ENCODE assay signal across 8 cellular contexts in the genomic region with DNA sequence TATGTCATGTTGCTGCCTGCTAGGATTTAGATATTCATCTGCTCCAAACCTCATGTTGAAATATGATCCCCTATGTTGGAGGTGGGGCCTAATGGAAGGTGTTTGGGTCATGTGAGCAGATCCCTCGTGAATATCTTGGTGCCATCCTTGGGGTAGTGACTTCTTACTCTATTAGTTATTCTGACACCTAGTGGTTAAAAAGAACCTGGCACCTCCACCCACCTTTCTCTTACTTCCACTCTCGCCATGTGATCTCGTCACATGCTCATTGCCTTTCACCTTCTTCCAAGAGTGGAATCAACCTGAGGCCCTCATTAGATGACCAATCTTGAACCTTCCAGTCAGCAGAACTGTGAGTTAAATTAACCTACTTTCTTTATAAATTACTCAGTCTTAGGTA.
DNase-seq lines count a peak whose midpoint lies in the region; ATAC-seq, FAIRE-seq and TF ChIP-seq lines count a peak whose summit lies in the region.

No MANE protein-coding gene starts in this region.

- H3K9me3 ChIP-seq in Panc1 (ENCODE audit: control insufficient read depth, insufficient read depth, low read depth, low read length) (no peaks in the 10 kb centered on the region), HepG2 (ENCODE audit: low read length) (no peaks in the 10 kb centered on the region), uterus (no peaks in the 10 kb centered on the region)

- no peak overlapping the region for H3K4me2 ChIP-seq in HepG2 (ENCODE audit: low read depth, low read length)

- no peaks in the 10 kb centered on the region for H3K4me1 ChIP-seq in Panc1 (ENCODE audit: control insufficient read depth, insufficient read depth, low read length)
- no peaks in the 10 kb centered on the region for H3K4me1 ChIP-seq in HepG2 (ENCODE audit: insufficient read depth, low read length)
- H3K4me1 ChIP-seq in uterus: no peaks in the 10 kb centered on the region

- H3K27me3 ChIP-seq in Panc1 (ENCODE audit: control insufficient read depth, insufficient read depth, low read length): no peaks in the 10 kb centered on the region
- H3K27me3 ChIP-seq in HepG2 (ENCODE audit: control insufficient read depth in 1 of 2, insufficient read depth in 2 of 2, low read length in 2 of 2): no peaks in the 10 kb centered on the region
- H3K27me3 ChIP-seq in uterus: no peaks in the 10 kb centered on the region

- POLR2A ChIA-PET in Panc1 (lab: Charles Lee) (no interaction called here), HepG2 (lab: Yijun Ruan, JAX) (no interaction called here)

- H3K27ac ChIP-seq in Panc1 (ENCODE audit: low read length) (no peak overlapping the region), HepG2 (ENCODE audit: extremely low read length, insufficient read depth, low read length) (no peak overlapping the region), uterus (no peak overlapping the region)

- no peak for TF ChIP-seq EP300 in HepG2 (IDR thresholded peaks at IDR 0.05; ENCODE audit: low read depth in 2 of 2, low read length in 2 of 2)
- TF ChIP-seq EP300 in HepG2 (CRISPR knock-in tag; IDR thresholded peaks at IDR 0.05; ENCODE audit: borderline replicate concordance): no peak

- DNase-seq in CMK (ENCODE audit: low read depth) (peak; percentile 8), GM19239 (ENCODE audit: insufficient read length, low spot score) (peak; percentile 9), Panc1 (ENCODE audit: low read depth, low spot score) (no peak), HepG2 (ENCODE audit: low spot score) (peak; percentile 11), uterus (no peak)
- DNase-seq in stimulated activated CD4-positive, alpha-beta T cell treated with anti-CD3 and anti-CD28 coated beads, Interleukin-1b, Interleukin-23, amount 100 ng/mL, for 48 hours: no peak
- no peak for DNase-seq in activated T-cell treated with anti-CD3 and anti-CD28 coated beads, Interleukin-2, amount 50 U/mL, for 1 hour

- CTCF ChIA-PET in Panc1 (lab: Charles Lee) (no interaction called here), HepG2 (lab: Yijun Ruan, JAX; ENCODE audit: low intra/inter-chr PET ratio, low total read pairs) (interaction anchor here (2.0 kb wide), 1 partner anchor 269 kb away, joined by 8 read pairs; no protein-coding TSS in a partner anchor)

- BruUV-seq in Panc1 (replicated peaks; lab: Mats Ljungman, UMichigan) (no TSS peak), HepG2 (replicated peaks; lab: Mats Ljungman, UMichigan) (no TSS peak)

- ATAC-seq in HG03103 (IDR thresholded peaks at IDR 0.05; ENCODE audit: low read depth, unreplicated experiment) (peak; percentile 90), Panc1 (no peak; the same call in 1 of the 2 replicates), HepG2 (peak; percentile 84)

- FAIRE-seq in GM19239 (lab: Jason Lieb, UNC) (peak; percentile 40), HepG2 (lab: Jason Lieb, UNC) (no peak)

- no peaks in the 10 kb centered on the region for H3K79me2 ChIP-seq in HepG2 (ENCODE audit: insufficient read depth, low read length)

- H2AFZ ChIP-seq in HepG2 (ENCODE audit: low read length): no peak overlapping the region

- TF ChIP-seq POLR2A in HepG2 (IDR thresholded peaks at IDR 0.05; ENCODE audit: insufficient read depth in 1 of 2, low read depth in 2 of 2, low read length in 2 of 2) (no peak), uterus (IDR thresholded peaks at IDR 0.05) (no peak)

- no peak for TF ChIP-seq RAD21 in HepG2 (CRISPR knock-in tag; IDR thresholded peaks at IDR 0.05)

- intact Hi-C loops in Panc1 (cut with micrococcal nuclease; ENCODE audit: unreplicated experiment) (no loop called here), HepG2 (cut with micrococcal nuclease; ENCODE audit: unreplicated experiment) (loop anchor here (1.0 kb wide), 1 partner anchor 269 kb away; no protein-coding TSS in a partner anchor), uterus (cut with DNase I; ENCODE audit: low total_unique reads) (no loop called here)

- H3K36me3 ChIP-seq in Panc1 (ENCODE audit: control insufficient read depth, insufficient read depth, low read length): no peaks in the 10 kb centered on the region
- no peaks in the 10 kb centered on the region for H3K36me3 ChIP-seq in HepG2 (replicated peaks in 1 of 2; ENCODE audit: control insufficient read depth in 1 of 2, insufficient read depth in 2 of 2, low read length in 2 of 2)
- H3K36me3 ChIP-seq in uterus: no peaks in the 10 kb centered on the region

- TF ChIP-seq CTCF in Panc1 (IDR thresholded peaks at IDR 0.05) (peak; percentile 63), HepG2 (CRISPR knock-in tag; IDR thresholded peaks at IDR 0.05) (peak; percentile 49), uterus (IDR thresholded peaks at IDR 0.05) (no peak)

- no peaks in the 10 kb centered on the region for H4K20me1 ChIP-seq in HepG2 (ENCODE audit: insufficient read depth, low read length)

- in situ Hi-C loops in Panc1 (cut with HindIII; ENCODE audit: low pct_unique_long_range_greater_than_20kb, low sequenced_read_pairs) (no loop called here), HepG2 (cut with HindIII; ENCODE audit: extremely low pct_ligation_motif_present, low pct_unique_long_range_greater_than_20kb) (loop anchor here (25.0 kb wide), 1 partner anchor 430 kb away; no protein-coding TSS in a partner anchor)

- 10% methylated on average over 3 of the region's 3 CpGs for WGBS in HepG2 (ENCODE audit: low lambda C conversion rate)

- H3K9ac ChIP-seq in HepG2 (ENCODE audit: insufficient read depth, low read depth, low read length): no peak overlapping the region

- H3K4me3 ChIP-seq in Panc1 (ENCODE audit: low read depth in 2 of 2, low read length in 2 of 2) (no peak overlapping the region), HepG2 (replicated peaks in 1 of 3; ENCODE audit: insufficient read depth in 1 of 3, low read depth in 2 of 3, low read length in 3 of 3) (no peak overlapping the region), uterus (no peak overlapping the region)

TF ChIP-seq in HepG2, 621 proteins besides CTCF, POLR2A, EP300 and RAD21 (continues in another document):
- TF ChIP-seq STAG1 (CRISPR knock-in tag; IDR thresholded peaks at IDR 0.05): peak; percentile 16; the same call in 1 of the 2 replicates
- no peak for TF ChIP-seq KAT7 (CRISPR knock-in tag; IDR thresholded peaks at IDR 0.05; ENCODE audit: borderline replicate concordance)
- TF ChIP-seq, protein P1, sequence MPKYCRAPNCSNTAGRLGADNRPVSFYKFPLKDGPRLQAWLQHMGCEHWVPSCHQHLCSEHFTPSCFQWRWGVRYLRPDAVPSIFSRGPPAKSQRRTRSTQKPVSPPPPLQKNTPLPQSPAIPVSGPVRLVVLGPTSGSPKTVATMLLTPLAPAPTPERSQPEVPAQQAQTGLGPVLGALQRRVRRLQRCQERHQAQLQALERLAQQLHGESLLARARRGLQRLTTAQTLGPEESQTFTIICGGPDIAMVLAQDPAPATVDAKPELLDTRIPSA (CRISPR knock-in tag; IDR thresholded peaks at IDR 0.05; ENCODE audit: borderline replicate concordance): no peak
- no peak for TF ChIP-seq ZNF720 (CRISPR knock-in tag; IDR thresholded peaks at IDR 0.05)
- TF ChIP-seq RFXANK (CRISPR knock-in tag; IDR thresholded peaks at IDR 0.05): no peak
- TF ChIP-seq, protein P2, sequence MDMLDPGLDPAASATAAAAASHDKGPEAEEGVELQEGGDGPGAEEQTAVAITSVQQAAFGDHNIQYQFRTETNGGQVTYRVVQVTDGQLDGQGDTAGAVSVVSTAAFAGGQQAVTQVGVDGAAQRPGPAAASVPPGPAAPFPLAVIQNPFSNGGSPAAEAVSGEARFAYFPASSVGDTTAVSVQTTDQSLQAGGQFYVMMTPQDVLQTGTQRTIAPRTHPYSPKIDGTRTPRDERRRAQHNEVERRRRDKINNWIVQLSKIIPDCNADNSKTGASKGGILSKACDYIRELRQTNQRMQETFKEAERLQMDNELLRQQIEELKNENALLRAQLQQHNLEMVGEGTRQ (IDR thresholded peaks at IDR 0.05; ENCODE audit: low read depth, low read length): peak; percentile 25; the same call in 1 of the 2 replicates
- TF ChIP-seq, protein P2 (CRISPR knock-in tag; IDR thresholded peaks at IDR 0.05; ENCODE audit: borderline replicate concordance): no peak; the same call in 1 of the 2 replicates
- TF ChIP-seq, protein P3, sequence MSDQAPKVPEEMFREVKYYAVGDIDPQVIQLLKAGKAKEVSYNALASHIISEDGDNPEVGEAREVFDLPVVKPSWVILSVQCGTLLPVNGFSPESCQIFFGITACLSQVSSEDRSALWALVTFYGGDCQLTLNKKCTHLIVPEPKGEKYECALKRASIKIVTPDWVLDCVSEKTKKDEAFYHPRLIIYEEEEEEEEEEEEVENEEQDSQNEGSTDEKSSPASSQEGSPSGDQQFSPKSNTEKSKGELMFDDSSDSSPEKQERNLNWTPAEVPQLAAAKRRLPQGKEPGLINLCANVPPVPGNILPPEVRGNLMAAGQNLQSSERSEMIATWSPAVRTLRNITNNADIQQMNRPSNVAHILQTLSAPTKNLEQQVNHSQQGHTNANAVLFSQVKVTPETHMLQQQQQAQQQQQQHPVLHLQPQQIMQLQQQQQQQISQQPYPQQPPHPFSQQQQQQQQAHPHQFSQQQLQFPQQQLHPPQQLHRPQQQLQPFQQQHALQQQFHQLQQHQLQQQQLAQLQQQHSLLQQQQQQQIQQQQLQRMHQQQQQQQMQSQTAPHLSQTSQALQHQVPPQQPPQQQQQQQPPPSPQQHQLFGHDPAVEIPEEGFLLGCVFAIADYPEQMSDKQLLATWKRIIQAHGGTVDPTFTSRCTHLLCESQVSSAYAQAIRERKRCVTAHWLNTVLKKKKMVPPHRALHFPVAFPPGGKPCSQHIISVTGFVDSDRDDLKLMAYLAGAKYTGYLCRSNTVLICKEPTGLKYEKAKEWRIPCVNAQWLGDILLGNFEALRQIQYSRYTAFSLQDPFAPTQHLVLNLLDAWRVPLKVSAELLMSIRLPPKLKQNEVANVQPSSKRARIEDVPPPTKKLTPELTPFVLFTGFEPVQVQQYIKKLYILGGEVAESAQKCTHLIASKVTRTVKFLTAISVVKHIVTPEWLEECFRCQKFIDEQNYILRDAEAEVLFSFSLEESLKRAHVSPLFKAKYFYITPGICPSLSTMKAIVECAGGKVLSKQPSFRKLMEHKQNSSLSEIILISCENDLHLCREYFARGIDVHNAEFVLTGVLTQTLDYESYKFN (CRISPR knock-in tag; conservative IDR thresholded peaks at IDR 0.05): no peak
- TF ChIP-seq PHF5A (CRISPR knock-in tag; IDR thresholded peaks at IDR 0.05; ENCODE audit: low read depth, unreplicated experiment): no peak
- TF ChIP-seq IKZF1 (IDR thresholded peaks at IDR 0.05): no peak

Comparison
In these comparisons a context has a peak if more than half of its experiments do, and no peak if none do; other contexts are left out.
1. DNase-seq: peak in CMK (single experiment), GM19239 (single experiment) and HepG2 (single experiment); none in Panc1 (single experiment), stimulated activated CD4-positive, alpha-beta T cell treated with anti-CD3 and anti-CD28 coated beads, Interleukin-1b, Interleukin-23, amount 100 ng/mL, for 48 hours (single experiment), activated T-cell treated with anti-CD3 and anti-CD28 coated beads, Interleukin-2, amount 50 U/mL, for 1 hour (single experiment) and uterus (0 of 2).
2. CTCF ChIP-seq: peak in Panc1 (single experiment) and HepG2 (single experiment); none in uterus (0 of 4).